Comparison of ENCODE assay signal across 19 cellular contexts in the genomic region with DNA sequence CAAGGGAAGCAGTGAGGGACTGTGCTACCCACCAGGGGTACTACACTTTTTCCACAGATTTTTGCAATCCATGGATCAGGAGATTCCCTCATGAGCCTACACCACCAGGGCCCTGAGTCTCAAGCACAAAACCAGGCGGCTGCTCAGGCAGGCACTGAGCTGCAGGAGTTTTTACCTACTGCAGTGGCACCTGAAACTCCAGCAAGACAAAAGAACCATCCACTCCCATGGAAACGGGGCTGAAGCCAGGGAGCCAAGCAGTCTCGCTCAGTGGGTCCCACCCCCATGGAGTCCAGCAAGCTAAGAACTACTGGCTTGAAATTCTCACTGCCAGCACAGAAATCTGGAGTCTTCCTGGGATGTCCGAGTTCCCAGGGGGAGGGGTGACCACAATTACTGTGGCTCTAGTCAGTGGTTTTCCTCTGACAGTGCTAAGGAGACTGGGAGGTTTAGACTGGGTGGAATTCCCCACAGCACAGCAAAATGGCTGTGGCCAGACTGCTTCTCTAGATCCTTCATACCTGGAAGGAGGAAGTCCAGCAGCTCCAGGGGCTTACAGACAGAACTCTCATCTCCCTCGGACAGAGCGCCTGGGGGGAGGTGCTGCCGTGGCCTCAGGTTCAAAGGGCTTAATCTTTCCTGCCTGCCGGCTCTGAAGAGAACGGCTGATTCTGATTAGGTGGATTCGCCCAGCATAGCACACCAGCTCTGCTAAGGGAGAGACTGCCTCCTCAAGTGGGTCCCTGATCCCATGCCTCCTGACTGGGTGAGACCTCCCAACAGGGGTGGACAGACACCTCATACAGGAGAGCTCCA.
A peak's percentile ranks its signal among the peaks of the same experiment; 100 is the strongest.
DNase-seq lines count a peak whose midpoint lies in the region; ATAC-seq and TF ChIP-seq lines count a peak whose summit lies in the region.
"Had no signal": no experiment of that assay in that cellular context is flagged by ENCODE, and none has a peak within 500 bp of the region (broad histone marks: within the 10 kb centered on the region; RNA-seq: fewer than 3 reads in every experiment).

No MANE protein-coding gene starts in this region.

- no peaks in the 10 kb centered on the region for H3K36me3 ChIP-seq in HUES64 (ENCODE audit: insufficient read depth, low read length)
- no peaks in the 10 kb centered on the region for H3K36me3 ChIP-seq in mesendoderm (ENCODE audit: control insufficient read depth, insufficient read depth, low read length)
- H3K36me3 ChIP-seq: esophagus squamous epithelium, MG63 had no signal

- H3K4ac ChIP-seq in mesendoderm (ENCODE audit: low read depth, low read length), result no peak overlapping the region

- peaks cover 2% of the 10 kb centered on the region for H3K9me3 Mint-ChIP-seq in Calu3 (ENCODE audit: low read depth, unreplicated experiment)
- peaks cover 19% of the 10 kb centered on the region for H3K9me3 Mint-ChIP-seq in progenitor cell of endocrine pancreas (ENCODE audit: low read depth)

- peaks cover 13% of the 10 kb centered on the region; the same call in 1 of the 2 replicates for H3K4me1 ChIP-seq in HUES64 (ENCODE audit: insufficient read depth, low read length)
- H3K4me1 ChIP-seq in mesendoderm (ENCODE audit: control insufficient read depth, low read depth, low read length), result no peaks in the 10 kb centered on the region
- H3K4me1 ChIP-seq: esophagus squamous epithelium, psoas muscle had no signal

- H3K27ac Mint-ChIP-seq in Calu3 (ENCODE audit: unreplicated experiment) (no peak overlapping the region), progenitor cell of endocrine pancreas (no peak overlapping the region)
- H3K27ac Mint-ChIP-seq: brain had no signal

- H3K56ac ChIP-seq in mesendoderm (ENCODE audit: low read length), result no peak overlapping the region

- H3K27me3 Mint-ChIP-seq in Calu3 (ENCODE audit: unreplicated experiment) (no peaks in the 10 kb centered on the region), progenitor cell of endocrine pancreas (no peaks in the 10 kb centered on the region)

- H3K4me1 Mint-ChIP-seq in Calu3 (ENCODE audit: low read depth, unreplicated experiment) (no peaks in the 10 kb centered on the region), progenitor cell of endocrine pancreas (ENCODE audit: low read depth) (peaks cover 2% of the 10 kb centered on the region)
- H3K4me1 Mint-ChIP-seq: brain had no signal

- H3K27ac ChIP-seq in HUES64 (ENCODE audit: low read depth, low read length) (0 out of 2 replicates have a peak overlapping the region, but pooled peaks have one; percentile 13), mesendoderm (ENCODE audit: low read depth, low read length) (no peak overlapping the region)
- H3K27ac ChIP-seq: esophagus squamous epithelium, PC-9, psoas muscle had no signal

- H2BK5ac ChIP-seq in mesendoderm (ENCODE audit: low read length), result no peak overlapping the region

- H4K5ac ChIP-seq in mesendoderm (ENCODE audit: low read length), result no peak overlapping the region

- no peaks in the 10 kb centered on the region for H3K79me2 ChIP-seq in mesendoderm (ENCODE audit: control insufficient read depth, insufficient read depth, low read length)

- no peak overlapping the region for H3K4me2 ChIP-seq in mesendoderm (ENCODE audit: low read length)
- H3K4me2 ChIP-seq: PC-9 had no signal

- H3K9me3 ChIP-seq in HUES64 (ENCODE audit: insufficient read depth, low read depth, low read length), result no peaks in the 10 kb centered on the region
- H3K9me3 ChIP-seq: esophagus squamous epithelium had no signal

- ATAC-seq in GM19463 (IDR thresholded peaks at IDR 0.05; ENCODE audit: unreplicated experiment) (no peak), GM18909 (IDR thresholded peaks at IDR 0.05; ENCODE audit: poor library complexity, unreplicated experiment) (no peak)
- ATAC-seq: left ventricle myocardium superior, psoas muscle had no signal

- intact Hi-C loops in Calu3 (cut with micrococcal nuclease; ENCODE audit: unreplicated experiment), result no loop called here

- no peaks in the 10 kb centered on the region for H3K36me3 Mint-ChIP-seq in Calu3 (ENCODE audit: insufficient read depth, unreplicated experiment)
- H3K36me3 Mint-ChIP-seq in progenitor cell of endocrine pancreas (ENCODE audit: insufficient read depth), result no peaks in the 10 kb centered on the region
- H3K36me3 Mint-ChIP-seq: brain had no signal

- H4K8ac ChIP-seq in mesendoderm (ENCODE audit: low read depth, low read length), result no peak overlapping the region

- BruUV-seq in Calu3 (replicated peaks; lab: Mats Ljungman, UMichigan), result no TSS peak

- H3K18ac ChIP-seq in mesendoderm (ENCODE audit: low read length), result no peak overlapping the region

- H3K9ac ChIP-seq in HUES64 (ENCODE audit: low read depth, low read length) (no peak overlapping the region), mesendoderm (ENCODE audit: low read length) (no peak overlapping the region)

- CTCF ChIA-PET in Calu3 (lab: Charles Lee), result no interaction called here

- no peak for TF ChIP-seq CTCF in Calu3 (IDR thresholded peaks at IDR 0.05; ENCODE audit: unreplicated experiment)
- no peak for TF ChIP-seq CTCF in progenitor cell of endocrine pancreas (IDR thresholded peaks at IDR 0.05; ENCODE audit: unreplicated experiment)

- peak overlapping the region; percentile 15 for H2BK120ac ChIP-seq in mesendoderm (ENCODE audit: low read depth, low read length)

- no peak overlapping the region for H2AK5ac ChIP-seq in mesendoderm (ENCODE audit: low read length)

- H3K27me3 ChIP-seq in HUES64 (ENCODE audit: insufficient read depth, low read length), result no peaks in the 10 kb centered on the region
- H3K27me3 ChIP-seq in mesendoderm (ENCODE audit: insufficient read depth, low read length, poor library complexity), result no peaks in the 10 kb centered on the region
- H3K27me3 ChIP-seq: esophagus squamous epithelium, MG63 had no signal

- DNase-seq in Calu3 (peak; percentile 1), astrocyte of the hippocampus (ENCODE audit: low read depth, low spot score) (peak; percentile 64), mesendoderm (peak; percentile 37), progenitor cell of endocrine pancreas (ENCODE audit: low spot score, unreplicated experiment) (no peak), NCI-H446 (lab: John Stamatoyannopoulos, UW) (no peak)
- DNase-seq: activated CD4-positive, CD25-positive, alpha-beta regulatory T cell; esophagus squamous epithelium; hypothalamus; left ventricle myocardium superior; MG63; NCI-H2029; NCI-H524 treated with DMSO at 0.1 percent for 48 hours; PC-9; psoas muscle; stimulated activated CD4-positive, alpha-beta T cell treated with anti-CD3 and anti-CD28 coated beads, Interleukin-15, amount 100 ng/mL, for 24 hours had no signal

- WGBS in HUES64, result 84% methylated on average over 10 of the region's 10 CpGs
- WGBS in mesendoderm (ENCODE audit: extremely low coverage, insufficient coverage, low lambda C conversion rate), result no CpG with 5 or more reads among the region's 10 CpGs

- H3K4me3 Mint-ChIP-seq in Calu3 (ENCODE audit: low read depth, unreplicated experiment) (no peak overlapping the region), progenitor cell of endocrine pancreas (ENCODE audit: low read depth) (no peak overlapping the region)
- H3K4me3 Mint-ChIP-seq: brain had no signal

- H3K23ac ChIP-seq in mesendoderm (ENCODE audit: low read length), result no peak overlapping the region

- no peak overlapping the region for H2BK15ac ChIP-seq in mesendoderm (replicated peaks; ENCODE audit: low read depth)

- no peaks in the 10 kb centered on the region for H3K79me1 ChIP-seq in mesendoderm (ENCODE audit: low read length)

- H3K4me3 ChIP-seq in HUES64 (ENCODE audit: low read length) (no peak overlapping the region), mesendoderm (ENCODE audit: low read length) (no peak overlapping the region)
- H3K4me3 ChIP-seq: esophagus squamous epithelium, MG63, PC-9, psoas muscle had no signal

Comparison
In these comparisons a context has a peak if more than half of its experiments do, and no peak if none do; other contexts are left out.
1. DNase-seq: peak in Calu3 (single experiment), astrocyte of the hippocampus (single experiment) and mesendoderm (single experiment); none in progenitor cell of endocrine pancreas (single experiment) and NCI-H446 (0 of 2).